Comparison of ENCODE assay signal across 29 cellular contexts in the genomic region with DNA sequence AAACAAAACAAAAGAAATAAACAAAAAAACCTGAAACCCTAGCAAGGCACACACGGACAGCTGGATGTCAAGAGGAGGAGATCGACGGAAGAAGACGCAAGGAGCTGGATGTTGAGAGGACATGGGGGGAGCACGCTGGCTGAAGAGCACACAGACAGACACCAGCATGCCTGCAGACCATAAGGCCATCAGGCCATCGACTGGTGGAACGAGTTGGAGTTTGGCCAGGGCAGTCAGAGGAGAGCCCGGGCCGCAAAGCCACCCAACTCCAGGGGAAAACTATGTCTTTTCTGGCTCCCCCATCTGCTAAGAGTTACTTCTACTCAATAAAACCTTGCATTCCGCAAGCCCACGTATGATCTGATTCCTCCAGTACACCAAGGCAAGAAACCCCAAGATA.
"Had no signal": no experiment of that assay in that cellular context is flagged by ENCODE, and none has a peak within 500 bp of the region (broad histone marks: within the 10 kb centered on the region; RNA-seq: fewer than 3 reads in every experiment).

No MANE protein-coding gene starts in this region.

- ATAC-seq: stimulated activated effector memory CD8-positive, alpha-beta T cell treated with anti-CD3 and anti-CD28 coated beads, Interleukin-12 subunit alpha, Interleukin-12 subunit beta, amount 100 ng/mL, for 72 hours; stimulated activated memory B cell treated with anti-CD40 and anti-IgM and Interleukin-4, amounts not matched to agents 10 μg/mL and 1 μg/mL and 100 μg/mL, for 72 hours; stimulated activated naive B cell treated with anti-CD40 and anti-IgM and Interleukin-4, amounts not matched to agents 10 μg/mL and 1 μg/mL and 100 μg/mL, for 72 hours; stimulated activated naive CD8-positive, alpha-beta T cell treated with anti-CD3 and anti-CD28 coated beads, Interleukin-15, amount 100 ng/mL, for 72 hours; stimulated activated naive CD8-positive, alpha-beta T cell treated with anti-CD3 and anti-CD28 coated beads, Interleukin-15, Interleukin-2, amounts not matched to agents 100 U/mL and 50 U/mL, for 24 hours; upper lobe of right lung had no signal

- H3K27ac Mint-ChIP-seq: stimulated activated effector memory CD8-positive, alpha-beta T cell treated with anti-CD3 and anti-CD28 coated beads, Interleukin-12 subunit alpha, Interleukin-12 subunit beta, amount 100 ng/mL, for 72 hours; stimulated activated memory B cell treated with anti-CD40 and anti-IgM and Interleukin-4, amounts not matched to agents 10 μg/mL and 1 μg/mL and 100 μg/mL, for 72 hours; stimulated activated naive B cell treated with anti-CD40 and anti-IgM and Interleukin-4, amounts not matched to agents 10 μg/mL and 1 μg/mL and 100 μg/mL, for 72 hours; stimulated activated naive CD8-positive, alpha-beta T cell treated with anti-CD3 and anti-CD28 coated beads, Interleukin-15, amount 100 ng/mL, for 72 hours; stimulated activated naive CD8-positive, alpha-beta T cell treated with anti-CD3 and anti-CD28 coated beads, Interleukin-15, Interleukin-2, amounts not matched to agents 100 ng/mL and 50 ng/mL, for 24 hours; type B pancreatic cell had no signal

- H3K27ac ChIP-seq: stomach, suprapubic skin, testis, thoracic aorta, thyroid gland, tibial artery, tibial nerve, transverse colon, upper lobe of left lung, upper lobe of right lung, uterus, vagina had no signal

- H3K4me1 Mint-ChIP-seq: stimulated activated effector memory CD8-positive, alpha-beta T cell treated with anti-CD3 and anti-CD28 coated beads, Interleukin-12 subunit alpha, Interleukin-12 subunit beta, amount 100 ng/mL, for 72 hours; stimulated activated memory B cell treated with anti-CD40 and anti-IgM and Interleukin-4, amounts not matched to agents 10 μg/mL and 1 μg/mL and 100 μg/mL, for 72 hours; stimulated activated naive B cell treated with anti-CD40 and anti-IgM and Interleukin-4, amounts not matched to agents 10 μg/mL and 1 μg/mL and 100 μg/mL, for 72 hours; stimulated activated naive CD8-positive, alpha-beta T cell treated with anti-CD3 and anti-CD28 coated beads, Interleukin-15, amount 100 ng/mL, for 72 hours had no signal

- H3K36me3 ChIP-seq: stomach, suprapubic skin, thoracic aorta, thyroid gland, tibial artery, tibial nerve, transverse colon, upper lobe of left lung, upper lobe of right lung, uterus, vagina had no signal

- H3K4me3 Mint-ChIP-seq: stimulated activated effector memory CD8-positive, alpha-beta T cell treated with anti-CD3 and anti-CD28 coated beads, Interleukin-12 subunit alpha, Interleukin-12 subunit beta, amount 100 ng/mL, for 72 hours; stimulated activated memory B cell treated with anti-CD40 and anti-IgM and Interleukin-4, amounts not matched to agents 10 μg/mL and 1 μg/mL and 100 μg/mL, for 72 hours; stimulated activated naive B cell treated with anti-CD40 and anti-IgM and Interleukin-4, amounts not matched to agents 10 μg/mL and 1 μg/mL and 100 μg/mL, for 72 hours; stimulated activated naive CD8-positive, alpha-beta T cell treated with anti-CD3 and anti-CD28 coated beads, Interleukin-15, amount 100 ng/mL, for 72 hours; stimulated activated naive CD8-positive, alpha-beta T cell treated with anti-CD3 and anti-CD28 coated beads, Interleukin-15, Interleukin-2, amounts not matched to agents 100 ng/mL and 50 ng/mL, for 24 hours; type B pancreatic cell had no signal

- H3K4me3 ChIP-seq: stomach, suprapubic skin, testis, thoracic aorta, thyroid gland, tibial artery, tibial nerve, transverse colon, upper lobe of left lung, upper lobe of right lung, uterus, vagina had no signal

- H3K27me3 Mint-ChIP-seq: stimulated activated memory B cell treated with anti-CD40 and anti-IgM and Interleukin-4, amounts not matched to agents 10 μg/mL and 1 μg/mL and 100 μg/mL, for 72 hours; stimulated activated naive B cell treated with anti-CD40 and anti-IgM and Interleukin-4, amounts not matched to agents 10 μg/mL and 1 μg/mL and 100 μg/mL, for 72 hours; stimulated activated naive CD8-positive, alpha-beta T cell treated with anti-CD3 and anti-CD28 coated beads, Interleukin-15, amount 100 ng/mL, for 72 hours; stimulated activated naive CD8-positive, alpha-beta T cell treated with anti-CD3 and anti-CD28 coated beads, Interleukin-15, Interleukin-2, amounts not matched to agents 100 ng/mL and 50 ng/mL, for 24 hours; type B pancreatic cell had no signal

- FAIRE-seq: urothelium cell line had no signal

- H3K9me3 ChIP-seq: stomach, testis, thoracic aorta, thyroid gland, tibial artery, tibial nerve, upper lobe of left lung, upper lobe of right lung, uterus, vagina had no signal

- H3K36me3 Mint-ChIP-seq: stimulated activated effector memory CD8-positive, alpha-beta T cell treated with anti-CD3 and anti-CD28 coated beads, Interleukin-12 subunit alpha, Interleukin-12 subunit beta, amount 100 ng/mL, for 72 hours; stimulated activated memory B cell treated with anti-CD40 and anti-IgM and Interleukin-4, amounts not matched to agents 10 μg/mL and 1 μg/mL and 100 μg/mL, for 72 hours; stimulated activated naive B cell treated with anti-CD40 and anti-IgM and Interleukin-4, amounts not matched to agents 10 μg/mL and 1 μg/mL and 100 μg/mL, for 72 hours; type B pancreatic cell had no signal

- H3K27me3 ChIP-seq: stomach, suprapubic skin, testis, thyroid gland, tibial artery, tibial nerve, transverse colon, upper lobe of left lung, upper lobe of right lung, uterus, vagina had no signal

- DNase-seq: stimulated activated CD4-positive, alpha-beta T cell treated with anti-CD3 and anti-CD28 coated beads, Interleukin-2, amount 100 ng/mL, for 48 hours; stimulated activated CD4-positive, alpha-beta T cell treated with anti-CD3 and anti-CD28 coated beads, Interleukin-4, amount 100 ng/mL, for 1 hour; stimulated activated CD4-positive, alpha-beta T cell treated with anti-CD3 and anti-CD28 coated beads, Interleukin-4, amount 100 ng/mL, for 24 hours; stimulated activated CD4-positive, alpha-beta T cell treated with anti-CD3 and anti-CD28 coated beads, Interleukin-4, amount 100 ng/mL, for 4 hours; stimulated activated CD8-positive, alpha-beta memory T cell treated with anti-CD3 and anti-CD28 coated beads, Interleukin-4, amount 100 ng/mL, for 48 hours; stimulated activated naive B cell treated with anti-CD40 and anti-IgM and Interleukin-4, amounts not matched to agents 10 μg/mL and 1 μg/mL and 100 μg/mL, for 72 hours; stimulated activated naive CD4-positive, alpha-beta T cell; stimulated activated naive CD4-positive, alpha-beta T cell treated with Interleukin-2 at 50 U/mL for 16 hours; stimulated activated naive CD8-positive, alpha-beta T cell treated with anti-CD3 and anti-CD28 coated beads, Interleukin-15, amount 100 ng/mL, for 72 hours; stimulated activated naive CD8-positive, alpha-beta T cell treated with anti-CD3 and anti-CD28 coated beads, Interleukin-15, Interleukin-2, amounts not matched to agents 100 U/mL and 50 U/mL, for 24 hours; stomach; substantia nigra; testis; thyroid gland; tibial artery; transverse colon; trophoblast cell; upper lobe of left lung; upper lobe of right lung; uterus had no signal

- H3K4me1 ChIP-seq: stomach, suprapubic skin, testis, thyroid gland, tibial artery, tibial nerve, transverse colon, upper lobe of left lung, upper lobe of right lung, uterus, vagina had no signal
